In the genomic region with DNA sequence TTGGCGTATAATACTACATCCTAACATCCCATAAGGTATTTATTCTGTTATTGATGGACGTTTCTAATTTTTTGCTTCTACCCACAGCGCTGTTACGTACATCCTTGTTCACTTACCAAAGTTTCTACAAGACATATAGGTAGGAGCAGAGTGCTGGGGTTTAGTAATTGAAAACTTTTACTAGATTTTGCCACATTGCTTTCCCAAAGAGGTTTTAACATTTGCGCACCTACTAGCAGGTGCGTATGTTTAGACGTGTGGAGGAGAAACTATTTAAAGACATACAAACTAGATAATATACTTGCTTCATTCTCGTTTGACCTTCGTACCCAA, we compare ENCODE assay signal across 8 cellular contexts. TPM values are rescaled to one million over a fixed set of nuclear protein-coding genes. Genes with fewer than 3 reads are reported as not detected.
DNase-seq lines count a peak whose midpoint lies in the region; ATAC-seq, FAIRE-seq and TF ChIP-seq lines count a peak whose summit lies in the region.

No MANE protein-coding gene starts in this region.

- H2AFZ ChIP-seq in HepG2 (ENCODE audit: low read length): peak overlapping the region; percentile 61

- peak; percentile 61 for ATAC-seq in CD4-positive, alpha-beta T cell (ENCODE audit: poor library complexity)
- peak; percentile 2 to 6 for ATAC-seq in activated naive CD4-positive, alpha-beta T cell treated with anti-CD3 and anti-CD28 coated beads, Interleukin-2, amount 50 U/mL, for 72 hours
- ATAC-seq in HepG2 (peak; percentile 10; the same call in 2 of the 3 replicates), upper lobe of left lung (ENCODE audit: low FRiP score in 2 of 2) (no peak)

- peak overlapping the region; percentile 99 for H3K9ac ChIP-seq in HepG2 (ENCODE audit: insufficient read depth, low read depth, low read length)

- H3K4me3 ChIP-seq in HEK293 (ENCODE audit: low read depth, low read length) (peak overlapping the region; percentile 86), HepG2 (replicated peaks in 1 of 3; ENCODE audit: insufficient read depth in 1 of 3, low read depth in 2 of 3, low read length in 3 of 3) (peak overlapping the region; percentile 84 to 89 (median 85)), upper lobe of left lung (peak overlapping the region; percentile 27 to 88 (median 76))

- H3K4me1 Mint-ChIP-seq in CD4-positive, alpha-beta T cell (ENCODE audit: low read depth): peaks cover 63% of the 10 kb centered on the region

- H3K4me3 Mint-ChIP-seq in CD4-positive, alpha-beta T cell: peak overlapping the region; percentile 95

- H3K36me3 ChIP-seq in HEK293 (ENCODE audit: control insufficient read depth in 2 of 2, insufficient read depth in 1 of 2, low read length in 2 of 2) (peaks cover 10 to 38% of the 10 kb centered on the region in 2 experiments; a peak in 2 of 3 replicates), HepG2 (replicated peaks in 1 of 2; ENCODE audit: control insufficient read depth in 1 of 2, insufficient read depth in 2 of 2, low read length in 2 of 2) (peaks cover 3 to 17% of the 10 kb centered on the region in 2 experiments), upper lobe of left lung (peaks cover 0 to 20% (median 10%) of the 10 kb centered on the region in 4 donors)

- POLR2A ChIA-PET in CD4-positive, alpha-beta T cell (lab: Charles Lee): interaction anchor here (0.6 to 1.1 kb wide), 21 partner anchors 11 to 898 kb away, joined by 3 to 16 read pairs (median 5); a partner anchor contains a TSS
- POLR2A ChIA-PET in HEK293 (lab: Yijun Ruan, JAX) (interaction anchor here (0.8 kb wide), 1 partner anchor 20 kb away, joined by 3 read pairs; a partner anchor contains a TSS), HepG2 (lab: Yijun Ruan, JAX) (interaction anchor here (0.7 to 1.1 kb wide), 7 partner anchors 12 to 268 kb away, joined by 3 to 9 read pairs (median 3); a partner anchor contains a TSS)

- H3K9me3 ChIP-seq in CD4-positive, alpha-beta T cell (ENCODE audit: control insufficient read depth, low read length): no peaks in the 10 kb centered on the region
- H3K9me3 ChIP-seq in HEK293 (ENCODE audit: control insufficient read depth, insufficient read depth, low read depth, low read length) (no peaks in the 10 kb centered on the region), HepG2 (ENCODE audit: low read length) (no peaks in the 10 kb centered on the region), upper lobe of left lung (no peaks in the 10 kb centered on the region)

- CTCF ChIA-PET in CD4-positive, alpha-beta T cell (lab: Charles Lee): interaction anchor here (0.8 kb wide), 1 partner anchor 20 kb away, joined by 3 read pairs; a partner anchor contains a TSS
- CTCF ChIA-PET in HEK293 (lab: Yijun Ruan, JAX): no interaction called here
- CTCF ChIA-PET in HepG2 (lab: Yijun Ruan, JAX; ENCODE audit: low intra/inter-chr PET ratio, low total read pairs): no interaction called here

- H3K27ac ChIP-seq in CD4-positive, alpha-beta T cell (ENCODE audit: low read depth, low read length): peak overlapping the region; percentile 90
- H3K27ac ChIP-seq in HEK293 (ENCODE audit: extremely low read depth, low read depth, low read length): peak overlapping the region; percentile 97
- peak overlapping the region; percentile 92 for H3K27ac ChIP-seq in HepG2 (ENCODE audit: extremely low read length, insufficient read depth, low read length)
- H3K27ac ChIP-seq in upper lobe of left lung: peak overlapping the region; percentile 93 to 97 (median 96)

- TSS peak; percentile 93 for BruUV-seq in HepG2 (replicated peaks; lab: Mats Ljungman, UMichigan)

- TF ChIP-seq EP300 in HepG2 (IDR thresholded peaks at IDR 0.05; ENCODE audit: low read depth in 2 of 2, low read length in 2 of 2) (no peak), HepG2 (CRISPR knock-in tag; IDR thresholded peaks at IDR 0.05; ENCODE audit: borderline replicate concordance) (no peak), upper lobe of left lung (IDR thresholded peaks at IDR 0.05) (no peak)

- H3K4me1 ChIP-seq in HEK293 (ENCODE audit: control insufficient read depth, insufficient read depth, low read length) (no peaks in the 10 kb centered on the region), HepG2 (ENCODE audit: insufficient read depth, low read length) (peaks cover 38% of the 10 kb centered on the region), upper lobe of left lung (peaks cover 23 to 50% (median 32%) of the 10 kb centered on the region in 4 donors)

- peaks cover 30% of the 10 kb centered on the region for H4K20me1 ChIP-seq in HepG2 (ENCODE audit: insufficient read depth, low read length)

- TF ChIP-seq RAD21 in HepG2 (CRISPR knock-in tag; IDR thresholded peaks at IDR 0.05): no peak

- DNase-seq in CD4-positive, alpha-beta T cell: no peak
- no peak for DNase-seq in activated naive CD4-positive, alpha-beta T cell treated with anti-CD3 and anti-CD28 coated beads, Interleukin-2, amount 50 U/mL, for 72 hours (ENCODE audit: low spot score in 2 of 2)
- DNase-seq in HepG2 (ENCODE audit: low spot score) (no peak), upper lobe of left lung (no peak), HTR-8/SVneo (ENCODE audit: insufficient read length, low spot score) (no peak), SIG-M5 (lab: John Stamatoyannopoulos, UW) (no peak)
- no peak for DNase-seq in stimulated activated CD8-positive, alpha-beta memory T cell treated with anti-CD3 and anti-CD28 coated beads, Interleukin-4, amount 100 ng/mL, for 48 hours

- in situ Hi-C loops in HepG2 (cut with HindIII; ENCODE audit: extremely low pct_ligation_motif_present, low pct_unique_long_range_greater_than_20kb): no loop called here

- no peak for TF ChIP-seq CTCF in CD4-positive, alpha-beta T cell (IDR thresholded peaks at IDR 0.05)
- TF ChIP-seq CTCF in HEK293 (tag by site-specific recombination; IDR thresholded peaks at IDR 0.05): no peak
- TF ChIP-seq CTCF in HepG2 (CRISPR knock-in tag; IDR thresholded peaks at IDR 0.05): no peak
- TF ChIP-seq CTCF in upper lobe of left lung (IDR thresholded peaks at IDR 0.05): no peak

- peaks cover 54% of the 10 kb centered on the region for H3K79me2 ChIP-seq in HepG2 (ENCODE audit: insufficient read depth, low read length)

- WGBS in HepG2 (ENCODE audit: low lambda C conversion rate): 1% methylated on average over 9 of the region's 9 CpGs
- 1% methylated on average over 9 of the region's 9 CpGs for WGBS in upper lobe of left lung, 2 donors

- H3K4me2 ChIP-seq in HepG2 (ENCODE audit: low read depth, low read length): peak overlapping the region; percentile 84

- intact Hi-C loops in CD4-positive, alpha-beta T cell (cut with DNase I, micrococcal nuclease): loop anchor here (1.0 to 10.0 kb wide), 11 partner anchors 20 to 1946 kb away; a partner anchor contains a TSS
- intact Hi-C loops in HepG2 (cut with micrococcal nuclease; ENCODE audit: unreplicated experiment): loop anchor here (1.0 to 5.0 kb wide), 3 partner anchors 78 to 259 kb away; a partner anchor contains a TSS

- no peaks in the 10 kb centered on the region for H3K27me3 ChIP-seq in CD4-positive, alpha-beta T cell (ENCODE audit: control insufficient read depth, insufficient read depth, low read length)
- H3K27me3 ChIP-seq in HepG2 (ENCODE audit: control insufficient read depth in 1 of 2, insufficient read depth in 2 of 2, low read length in 2 of 2) (no peaks in the 10 kb centered on the region; a peak in 1 of 5 replicates), upper lobe of left lung (no peaks in the 10 kb centered on the region)

- no peaks in the 10 kb centered on the region for H3K27me3 Mint-ChIP-seq in CD4-positive, alpha-beta T cell

- TF ChIP-seq POLR2A in HepG2 (IDR thresholded peaks at IDR 0.05; ENCODE audit: insufficient read depth in 1 of 2, low read depth in 2 of 2, low read length in 2 of 2) (no peak), upper lobe of left lung (IDR thresholded peaks at IDR 0.05) (no peak)

- peaks cover 55% of the 10 kb centered on the region for H3K36me3 Mint-ChIP-seq in CD4-positive, alpha-beta T cell (ENCODE audit: low read depth)
- H3K36me3 Mint-ChIP-seq in activated naive CD4-positive, alpha-beta T cell treated with anti-CD3 and anti-CD28 coated beads, Interleukin-2, amount 50 U/mL, for 72 hours: peaks cover 40 to 43% of the 10 kb centered on the region in 2 donors

- FAIRE-seq in HepG2 (lab: Jason Lieb, UNC): no peak
- no peak for FAIRE-seq in HTR-8/SVneo (lab: Jason Lieb, UNC)

- H3K9me3 Mint-ChIP-seq in CD4-positive, alpha-beta T cell: no peaks in the 10 kb centered on the region
- no peaks in the 10 kb centered on the region for H3K9me3 Mint-ChIP-seq in activated naive CD4-positive, alpha-beta T cell treated with anti-CD3 and anti-CD28 coated beads, Interleukin-2, amount 50 U/mL, for 72 hours

- peak overlapping the region; percentile 99 for H3K27ac Mint-ChIP-seq in CD4-positive, alpha-beta T cell
- H3K27ac Mint-ChIP-seq in activated naive CD4-positive, alpha-beta T cell treated with anti-CD3 and anti-CD28 coated beads, Interleukin-2, amount 50 U/mL, for 72 hours: peak overlapping the region; percentile 100

RNA-seq across cellular contexts. Expression of a gene that starts 0.6 kb away (rescaled TPM):
- 1,000 to 10,000 TPM; 2,736 to 2,941 TPM for total RNA-seq in CD4-positive, alpha-beta T cell
- 1,000 to 10,000 TPM; 1,438 to 1,746 TPM for total RNA-seq in activated naive CD4-positive, alpha-beta T cell treated with anti-CD3 and anti-CD28 coated beads, Interleukin-2, amount 50 U/mL, for 72 hours
- 1,234 and 1,660 TPM in 2 replicates for total RNA-seq in HepG2 (2016; rRNA removed; fragmentation: Illumina TruSeq; extraction: Trizol)
- total RNA-seq in HepG2 (2016; cell fraction: cytosol; rRNA removed; fragmentation: Illumina TruSeq; extraction: Trizol; ENCODE audit: low read depth): 1,575 and 1,856 TPM in 2 replicates
- 1,231 and 1,647 TPM in 2 replicates for total RNA-seq in HepG2 (2016; cell fraction: insoluble cytoplasmic fraction; rRNA removed; fragmentation: Illumina TruSeq; extraction: Trizol)
- total RNA-seq in HepG2 (2016; cell fraction: membrane; rRNA removed; fragmentation: Illumina TruSeq; extraction: Trizol): 2,364 and 2,513 TPM in 2 replicates
- total RNA-seq in HepG2 (2016; cell fraction: nucleus; rRNA removed; fragmentation: Illumina TruSeq; extraction: Trizol): 468 and 495 TPM in 2 replicates
- polyA plus RNA-seq in HepG2 (2011; rRNA removed): 1,013 and 1,261 TPM in 2 replicates
- polyA plus RNA-seq in HepG2 (2011; cell fraction: cytosol; rRNA removed): 771 and 1,026 TPM in 2 replicates
- polyA plus RNA-seq in HepG2 (2011; cell fraction: nucleus; rRNA removed): 163 and 203 TPM in 2 replicates
- 1,465 and 1,554 TPM in 2 replicates for polyA plus RNA-seq in HepG2 (2012)
- 1,743 and 1,770 TPM in 2 replicates for polyA plus RNA-seq in HepG2 (2016; cell fraction: cytosol; fragmentation: Illumina TruSeq; extraction: Trizol; ENCODE audit: low read depth)
- 1,533 and 1,679 TPM in 2 replicates for polyA plus RNA-seq in HepG2 (2016; cell fraction: insoluble cytoplasmic fraction; fragmentation: Illumina TruSeq; extraction: Trizol; ENCODE audit: low read depth)
- 2,158 and 2,160 TPM in 2 replicates for polyA plus RNA-seq in HepG2 (2016; cell fraction: membrane; fragmentation: Illumina TruSeq; extraction: Trizol; ENCODE audit: low read depth)
- polyA plus RNA-seq in HepG2 (2016; cell fraction: nucleus; fragmentation: Illumina TruSeq; extraction: Trizol; ENCODE audit: insufficient read depth, low read depth): 719 and 730 TPM in 2 replicates
- 37.8 and 64.0 TPM in 2 replicates for polyA minus RNA-seq in HepG2 (2011; rRNA and poly(A)+ RNA removed; ENCODE audit: low replicate concordance)
- polyA minus RNA-seq in HepG2 (2011; cell fraction: cytosol; rRNA and poly(A)+ RNA removed): 164 and 196 TPM in 2 replicates
- polyA minus RNA-seq in HepG2 (2011; cell fraction: nucleus; rRNA and poly(A)+ RNA removed): 292 and 344 TPM in 2 replicates
- total RNA-seq in upper lobe of left lung: 100 to 1,000 TPM; 158 to 853 (median 524) TPM

RNA-seq across cellular contexts. Expression of a gene that starts 19.8 kb away (rescaled TPM):
- 1 to 10 TPM; 2.9 to 4.7 TPM for total RNA-seq in CD4-positive, alpha-beta T cell
- total RNA-seq in activated naive CD4-positive, alpha-beta T cell treated with anti-CD3 and anti-CD28 coated beads, Interleukin-2, amount 50 U/mL, for 72 hours: 1 to 10 TPM; 1.8 to 3.4 TPM
- 3.2 and 4.1 TPM in 2 replicates for total RNA-seq in HepG2 (2016; rRNA removed; fragmentation: Illumina TruSeq; extraction: Trizol)
- 2.2 and 3.8 TPM in 2 replicates for total RNA-seq in HepG2 (2016; cell fraction: cytosol; rRNA removed; fragmentation: Illumina TruSeq; extraction: Trizol; ENCODE audit: low read depth)
- total RNA-seq in HepG2 (2016; cell fraction: insoluble cytoplasmic fraction; rRNA removed; fragmentation: Illumina TruSeq; extraction: Trizol): 2.6 and 4.1 TPM in 2 replicates
- 2.7 and 2.9 TPM in 2 replicates for total RNA-seq in HepG2 (2016; cell fraction: membrane; rRNA removed; fragmentation: Illumina TruSeq; extraction: Trizol)
- total RNA-seq in HepG2 (2016; cell fraction: nucleus; rRNA removed; fragmentation: Illumina TruSeq; extraction: Trizol): 1.4 and 2.3 TPM in 2 replicates
- polyA plus RNA-seq in HepG2 (2011; rRNA removed): 3.0 and 3.7 TPM in 2 replicates
- polyA plus RNA-seq in HepG2 (2011; cell fraction: cytosol; rRNA removed): 2.1 and 2.8 TPM in 2 replicates
- polyA plus RNA-seq in HepG2 (2011; cell fraction: nucleus; rRNA removed): 1.1 and 1.9 TPM in 2 replicates
- polyA plus RNA-seq in HepG2 (2012): 1.0 and 1.2 TPM in 2 replicates
- polyA plus RNA-seq in HepG2 (2016; cell fraction: cytosol; fragmentation: Illumina TruSeq; extraction: Trizol; ENCODE audit: low read depth): 1.3 and 2.0 TPM in 2 replicates
- 3.1 and 5.6 TPM in 2 replicates for polyA plus RNA-seq in HepG2 (2016; cell fraction: insoluble cytoplasmic fraction; fragmentation: Illumina TruSeq; extraction: Trizol; ENCODE audit: low read depth)
- 1.9 and 2.7 TPM in 2 replicates for polyA plus RNA-seq in HepG2 (2016; cell fraction: membrane; fragmentation: Illumina TruSeq; extraction: Trizol; ENCODE audit: low read depth)
- polyA plus RNA-seq in HepG2 (2016; cell fraction: nucleus; fragmentation: Illumina TruSeq; extraction: Trizol; ENCODE audit: insufficient read depth, low read depth): 1.4 and 4.3 TPM in 2 replicates
- 9.1 and 16.5 TPM in 2 replicates for polyA minus RNA-seq in HepG2 (2011; rRNA and poly(A)+ RNA removed; ENCODE audit: low replicate concordance)
- 2.8 and 5.8 TPM in 2 replicates for polyA minus RNA-seq in HepG2 (2011; cell fraction: cytosol; rRNA and poly(A)+ RNA removed)
- 0.39 and 1.7 TPM in 2 replicates for polyA minus RNA-seq in HepG2 (2011; cell fraction: nucleus; rRNA and poly(A)+ RNA removed)
- total RNA-seq in upper lobe of left lung: 10 to 100 TPM; 11.5 to 28.4 (median 17.0) TPM

Comparison
In these comparisons a context has a peak if more than half of its experiments do, and no peak if none do; other contexts are left out.
1. ATAC-seq: peak in CD4-positive, alpha-beta T cell (single experiment), activated naive CD4-positive, alpha-beta T cell treated with anti-CD3 and anti-CD28 coated beads, Interleukin-2, amount 50 U/mL, for 72 hours (2 of 2) and HepG2 (single experiment); none in upper lobe of left lung (0 of 2).
2. Peak in every context shown above with its lines, with median percentiles within 50 percentile points of each other: H3K27ac ChIP-seq and H3K4me3 ChIP-seq.